ENCODE assay signal across 1 cellular context in genomic region chr9:93379051-93379450, GRCh38.
TF ChIP-seq lines count a peak whose summit lies in the region.

No MANE protein-coding gene starts in this region.

TF ChIP-seq in WTC11, 78 proteins besides CTCF, POLR2A, EP300 and RAD21:
- TF ChIP-seq FOXJ3 (CRISPR knock-in tag; IDR thresholded peaks at IDR 0.05; ENCODE audit: borderline replicate concordance) (no peak), ZMAT4 (CRISPR knock-in tag; IDR thresholded peaks at IDR 0.05) (no peak), TEAD1 (CRISPR knock-in tag; IDR thresholded peaks at IDR 0.05) (no peak), GRHL2 (CRISPR knock-in tag; IDR thresholded peaks at IDR 0.05; ENCODE audit: insufficient replicate concordance, severe bottlenecking) (no peak), PREB (CRISPR knock-in tag; IDR thresholded peaks at IDR 0.05; ENCODE audit: borderline replicate concordance) (no peak), JUN (CRISPR knock-in tag; IDR thresholded peaks at IDR 0.05) (no peak)
